1 cellular context compared by ENCODE assay signal in the genomic region with DNA sequence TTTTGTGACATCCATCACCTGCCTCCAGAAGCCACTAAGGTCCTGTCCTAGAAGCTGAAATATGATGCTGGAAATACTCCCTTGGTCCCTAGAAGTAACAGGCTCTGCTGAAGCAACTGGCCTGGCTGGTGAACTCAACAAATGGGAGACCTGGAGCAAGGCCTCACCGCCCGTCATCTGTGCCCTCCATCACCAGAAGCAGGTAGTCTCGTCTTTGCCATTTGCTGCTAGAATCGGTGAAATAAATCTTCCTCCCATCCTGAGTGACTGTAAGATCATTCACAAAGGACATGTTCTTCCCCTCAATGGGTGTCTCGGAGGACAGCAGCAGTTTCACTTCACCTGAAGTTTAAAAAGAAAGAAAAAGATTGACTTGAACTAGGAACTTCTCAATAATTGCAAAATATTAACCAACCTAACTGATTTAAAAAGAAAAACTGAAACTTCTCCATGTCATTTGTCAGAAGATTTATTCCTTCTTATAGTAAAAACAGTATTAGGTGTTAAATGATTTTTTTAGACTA.
TF ChIP-seq lines count a peak whose summit lies in the region.

No MANE protein-coding gene starts in this region.

TF ChIP-seq in A549, 52 proteins besides CTCF, POLR2A, EP300 and RAD21 (continued from another document):
- TF ChIP-seq PBX3 (IDR thresholded peaks at IDR 0.05) (no peak), PHF8 (IDR thresholded peaks at IDR 0.05; ENCODE audit: borderline replicate concordance, low read depth) (no peak)
